29 cellular contexts compared by ENCODE assay signal in genomic region chr11:128188346-128189115, GRCh38.
DNase-seq lines count a peak whose midpoint lies in the region; ATAC-seq, FAIRE-seq and TF ChIP-seq lines count a peak whose summit lies in the region.
"Had no signal": no experiment of that assay in that cellular context is flagged by ENCODE, and none has a peak within 500 bp of the region (broad histone marks: within the 10 kb centered on the region; RNA-seq: fewer than 3 reads in every experiment).

No MANE protein-coding gene starts in this region.

- H3K4ac ChIP-seq in mesendoderm (ENCODE audit: low read depth, low read length) = no peak overlapping the region

- H2BK15ac ChIP-seq in mesendoderm (replicated peaks; ENCODE audit: low read depth) = no peak overlapping the region

- no peak overlapping the region for H2AK5ac ChIP-seq in mesendoderm (ENCODE audit: low read length)

- H3K27me3 Mint-ChIP-seq in activated naive CD4-positive, alpha-beta T cell treated with anti-CD3 and anti-CD28 coated beads, Interleukin-2, amount 50 U/mL, for 24 hours = no peaks in the 10 kb centered on the region
- no peaks in the 10 kb centered on the region for H3K27me3 Mint-ChIP-seq in activated naive CD4-positive, alpha-beta T cell treated with anti-CD3 and anti-CD28 coated beads for 36 hours (ENCODE audit: low read depth)
- peaks cover 3% of the 10 kb centered on the region for H3K27me3 Mint-ChIP-seq in type B pancreatic cell
- no peaks in the 10 kb centered on the region for H3K27me3 Mint-ChIP-seq in stimulated activated naive CD8-positive, alpha-beta T cell treated with anti-CD3 and anti-CD28 coated beads, Interleukin-15, amount 100 ng/mL, for 72 hours
- H3K27me3 Mint-ChIP-seq: T-cell had no signal

- no peak overlapping the region for H4K8ac ChIP-seq in mesendoderm (ENCODE audit: low read depth, low read length)

- peak; percentile 76 for FAIRE-seq in bronchial epithelial cell (lab: Jason Lieb, UNC)
- FAIRE-seq: A549 had no signal

- no peak overlapping the region for H3K18ac ChIP-seq in mesendoderm (ENCODE audit: low read length)

- no peak overlapping the region for H2BK120ac ChIP-seq in mesendoderm (ENCODE audit: low read depth, low read length)

- H3K56ac ChIP-seq in mesendoderm (ENCODE audit: low read length) = no peak overlapping the region

- no peaks in the 10 kb centered on the region for H3K79me2 ChIP-seq in mesendoderm (ENCODE audit: control insufficient read depth, insufficient read depth, low read length)

- no peaks in the 10 kb centered on the region for H3K4me1 ChIP-seq in mesendoderm (ENCODE audit: control insufficient read depth, low read depth, low read length)
- H3K4me1 ChIP-seq: A549, stomach had no signal

- no peaks in the 10 kb centered on the region for H3K27me3 ChIP-seq in bronchial epithelial cell (ENCODE audit: control insufficient read depth, insufficient read depth, low read length)
- no peaks in the 10 kb centered on the region for H3K27me3 ChIP-seq in mesendoderm (ENCODE audit: insufficient read depth, low read length, poor library complexity)
- H3K27me3 ChIP-seq: stomach, upper lobe of left lung had no signal

- WGBS in mesendoderm (ENCODE audit: extremely low coverage, insufficient coverage, low lambda C conversion rate) = no CpG with 5 or more reads among the region's 9 CpGs

- H3K36me3 Mint-ChIP-seq in activated naive CD4-positive, alpha-beta T cell treated with anti-CD3 and anti-CD28 coated beads, Interleukin-2, amount 50 U/mL, for 24 hours = peaks cover 7% of the 10 kb centered on the region
- peaks cover 3% of the 10 kb centered on the region for H3K36me3 Mint-ChIP-seq in activated naive CD4-positive, alpha-beta T cell treated with anti-CD3 and anti-CD28 coated beads for 36 hours (ENCODE audit: low read depth)
- no peaks in the 10 kb centered on the region for H3K36me3 Mint-ChIP-seq in type B pancreatic cell
- H3K36me3 Mint-ChIP-seq: brain had no signal

- ATAC-seq in HG03135 (IDR thresholded peaks at IDR 0.05; ENCODE audit: unreplicated experiment) = no peak
- ATAC-seq in stimulated activated naive CD8-positive, alpha-beta T cell treated with anti-CD3 and anti-CD28 coated beads, Interleukin-15, amount 100 ng/mL, for 72 hours = no peak
- ATAC-seq: A549, mucosa of descending colon, Panc1, T-cell had no signal

- peaks cover 21% of the 10 kb centered on the region for H3K9me3 Mint-ChIP-seq in activated naive CD4-positive, alpha-beta T cell treated with anti-CD3 and anti-CD28 coated beads, Interleukin-2, amount 50 U/mL, for 24 hours
- H3K9me3 Mint-ChIP-seq in activated naive CD4-positive, alpha-beta T cell treated with anti-CD3 and anti-CD28 coated beads for 36 hours = peaks cover 19% of the 10 kb centered on the region
- peaks cover 6% of the 10 kb centered on the region for H3K9me3 Mint-ChIP-seq in type B pancreatic cell
- H3K9me3 Mint-ChIP-seq in stimulated activated naive CD8-positive, alpha-beta T cell treated with anti-CD3 and anti-CD28 coated beads, Interleukin-15, amount 100 ng/mL, for 72 hours = peaks cover 19 to 26% of the 10 kb centered on the region in 2 donors

- H3K4me3 ChIP-seq in bronchial epithelial cell (ENCODE audit: low read depth, low read length) (no peak overlapping the region), mesendoderm (ENCODE audit: low read length) (no peak overlapping the region)
- H3K4me3 ChIP-seq: A549, mucosa of descending colon, stomach, upper lobe of left lung had no signal

- no peak overlapping the region for H3K9ac ChIP-seq in mesendoderm (ENCODE audit: low read length)

- H3K79me1 ChIP-seq in mesendoderm (ENCODE audit: low read length) = no peaks in the 10 kb centered on the region

- intact Hi-C loops in activated naive CD4-positive, alpha-beta T cell treated with anti-CD3 and anti-CD28 coated beads for 36 hours (cut with micrococcal nuclease) = no loop called here

- H3K27ac ChIP-seq in mesendoderm (ENCODE audit: low read depth, low read length) = no peak overlapping the region
- H3K27ac ChIP-seq: A549, stomach, upper lobe of left lung, VCaP had no signal

- no peak overlapping the region for H2BK5ac ChIP-seq in mesendoderm (ENCODE audit: low read length)

- peaks cover 38% of the 10 kb centered on the region for H3K4me1 Mint-ChIP-seq in activated naive CD4-positive, alpha-beta T cell treated with anti-CD3 and anti-CD28 coated beads, Interleukin-2, amount 50 U/mL, for 24 hours
- peaks cover 21% of the 10 kb centered on the region for H3K4me1 Mint-ChIP-seq in activated naive CD4-positive, alpha-beta T cell treated with anti-CD3 and anti-CD28 coated beads for 36 hours (ENCODE audit: low read depth)
- peaks cover 14% of the 10 kb centered on the region for H3K4me1 Mint-ChIP-seq in type B pancreatic cell (ENCODE audit: unreplicated experiment)
- peaks cover 26% of the 10 kb centered on the region for H3K4me1 Mint-ChIP-seq in stimulated activated naive CD8-positive, alpha-beta T cell treated with anti-CD3 and anti-CD28 coated beads, Interleukin-15, amount 100 ng/mL, for 72 hours

- H3K4me3 Mint-ChIP-seq in activated naive CD4-positive, alpha-beta T cell treated with anti-CD3 and anti-CD28 coated beads, Interleukin-2, amount 50 U/mL, for 24 hours = no peak overlapping the region
- no peak overlapping the region for H3K4me3 Mint-ChIP-seq in activated naive CD4-positive, alpha-beta T cell treated with anti-CD3 and anti-CD28 coated beads for 36 hours
- H3K4me3 Mint-ChIP-seq in type B pancreatic cell = peak overlapping the region; percentile 8
- H3K4me3 Mint-ChIP-seq in stimulated activated naive CD8-positive, alpha-beta T cell treated with anti-CD3 and anti-CD28 coated beads, Interleukin-15, amount 100 ng/mL, for 72 hours = no peak overlapping the region
- H3K4me3 Mint-ChIP-seq: brain, T-cell had no signal

- TF ChIP-seq CTCF in bronchial epithelial cell (IDR thresholded peaks at IDR 0.05; ENCODE audit: insufficient read depth, low read length, severe bottlenecking) = no peak
- no peak for TF ChIP-seq CTCF in type B pancreatic cell (conservative IDR thresholded peaks at IDR 0.05)

- H3K36me3 ChIP-seq in bronchial epithelial cell (ENCODE audit: control insufficient read depth, insufficient read depth, low read length) (no peaks in the 10 kb centered on the region), mesendoderm (ENCODE audit: control insufficient read depth, insufficient read depth, low read length) (no peaks in the 10 kb centered on the region)
- H3K36me3 ChIP-seq: stomach, upper lobe of left lung had no signal

- peak overlapping the region; percentile 52 for H3K27ac Mint-ChIP-seq in activated naive CD4-positive, alpha-beta T cell treated with anti-CD3 and anti-CD28 coated beads, Interleukin-2, amount 50 U/mL, for 24 hours
- H3K27ac Mint-ChIP-seq in activated naive CD4-positive, alpha-beta T cell treated with anti-CD3 and anti-CD28 coated beads for 36 hours = no peak overlapping the region
- peak overlapping the region; percentile 37 for H3K27ac Mint-ChIP-seq in type B pancreatic cell
- no peak overlapping the region for H3K27ac Mint-ChIP-seq in stimulated activated naive CD8-positive, alpha-beta T cell treated with anti-CD3 and anti-CD28 coated beads, Interleukin-15, amount 100 ng/mL, for 72 hours
- H3K27ac Mint-ChIP-seq: activated T-helper 2 cell treated with anti-CD3 and anti-CD28 coated beads, Interferon-gamma antibody, Interleukin-2, Interleukin-4, amounts not matched to agents 10 μg/mL and 5 μg/mL and 100 μg/mL, durations not matched to agents 14 hours and 24 hours and 36 hours had no signal

- peak overlapping the region; percentile 50 for H3K23ac ChIP-seq in mesendoderm (ENCODE audit: low read length)

- H3K4me2 ChIP-seq in mesendoderm (ENCODE audit: low read length) = no peak overlapping the region
- H3K4me2 ChIP-seq: A549 had no signal

- no peak for DNase-seq in activated naive CD4-positive, alpha-beta T cell treated with anti-CD3 and anti-CD28 coated beads for 36 hours
- DNase-seq in bronchial epithelial cell (ENCODE audit: low read depth) (no peak), mesendoderm (peak; percentile 53), type B pancreatic cell (ENCODE audit: extremely low spot score, unreplicated experiment) (no peak), NCI-H510A treated with DMSO at 0.1 percent for 48 hours (lab: John Stamatoyannopoulos, UW) (no peak)
- DNase-seq in stimulated activated naive CD8-positive, alpha-beta T cell treated with anti-CD3 and anti-CD28 coated beads, Interleukin-15, amount 100 ng/mL, for 72 hours = no peak
- DNase-seq: activated CD8-positive, alpha-beta memory T cell treated with anti-CD3 and anti-CD28 coated beads, Interleukin-2, amount 50 U/mL, for 4 hours; C1 segment of cervical spinal cord; cortex of kidney; EL; GOT3; left cardiac atrium; mucosa of descending colon; NCI-H510A; NK-92 treated with Interleukin-12 subunit alpha and Interleukin-12 subunit beta, amount 100 ng/mL, for 24 hours; occipital lobe; SIG-M5; stimulated activated CD4-positive, alpha-beta T cell treated with anti-CD3 and anti-CD28 coated beads, Interleukin-12 subunit alpha, Interleukin-12 subunit beta, amount 100 ng/mL, for 4 hours; stimulated activated CD4-positive, alpha-beta T cell treated with anti-CD3 and anti-CD28 coated beads, Interleukin-4, amount 100 ng/mL, for 4 hours; stomach; T-cell; upper lobe of left lung had no signal

- CTCF ChIA-PET in activated naive CD4-positive, alpha-beta T cell treated with anti-CD3 and anti-CD28 coated beads for 36 hours (lab: Charles Lee) = interaction anchor here (0.6 to 2.6 kb wide), 8 partner anchors 14 to 442 kb away, joined by 3 to 10 read pairs (median 3); no protein-coding TSS in a partner anchor

- no peak overlapping the region for H4K5ac ChIP-seq in mesendoderm (ENCODE audit: low read length)

Comparison
In these comparisons a context has a peak if more than half of its experiments do, and no peak if none do; other contexts are left out.
1. H3K27ac Mint-ChIP-seq: peak in activated naive CD4-positive, alpha-beta T cell treated with anti-CD3 and anti-CD28 coated beads, Interleukin-2, amount 50 U/mL, for 24 hours (single experiment) and type B pancreatic cell (single experiment); none in activated naive CD4-positive, alpha-beta T cell treated with anti-CD3 and anti-CD28 coated beads for 36 hours (single experiment) and stimulated activated naive CD8-positive, alpha-beta T cell treated with anti-CD3 and anti-CD28 coated beads, Interleukin-15, amount 100 ng/mL, for 72 hours (0 of 2).